Comparison of ENCODE assay signal across 15 cellular contexts in the genomic region with DNA sequence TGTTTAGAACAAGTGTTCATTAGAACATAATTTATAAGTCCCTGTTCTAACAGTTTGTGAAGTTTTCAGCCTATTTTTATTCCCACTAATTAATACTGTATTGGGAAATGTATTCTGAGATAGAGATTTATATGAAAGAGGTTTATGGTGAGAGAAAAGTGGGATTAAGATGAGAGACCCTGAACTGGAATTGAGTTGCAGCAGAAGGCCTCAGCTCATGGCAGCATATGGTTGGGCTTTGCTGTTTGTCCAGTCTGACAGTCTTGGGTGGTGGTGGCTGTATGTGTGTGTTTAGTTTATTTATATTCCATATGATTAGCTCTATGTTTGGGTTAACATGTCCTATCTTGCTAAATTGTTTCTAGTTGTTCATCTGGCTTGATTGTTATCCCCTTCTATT.
DNase-seq lines count a peak whose midpoint lies in the region; ATAC-seq and TF ChIP-seq lines count a peak whose summit lies in the region.
"Had no signal": no experiment of that assay in that cellular context is flagged by ENCODE, and none has a peak within 500 bp of the region (broad histone marks: within the 10 kb centered on the region; RNA-seq: fewer than 3 reads in every experiment).

No MANE protein-coding gene starts in this region.

- CTCF ChIA-PET in HEK293T (lab: Yijun Ruan, JAX), result no interaction called here

- H3K27ac ChIP-seq in WERI-Rb-1, result no peak overlapping the region

- ATAC-seq in HG03432 (IDR thresholded peaks at IDR 0.05; ENCODE audit: unreplicated experiment), result no peak
- ATAC-seq: SK-N-SH treated with all-trans-retinoic acid at 6 μM for 48 hours had no signal

- no peaks in the 10 kb centered on the region for H3K9me3 ChIP-seq in WERI-Rb-1 (ENCODE audit: severe bottlenecking)

- POLR2A ChIA-PET in HEK293T (lab: Yijun Ruan, JAX), result interaction anchor here (0.6 kb wide), 1 partner anchor 181 kb away, joined by 3 read pairs; no protein-coding TSS in a partner anchor

- H3K4me3 ChIP-seq in WERI-Rb-1 (ENCODE audit: low read depth, low read length), result no peak overlapping the region

- no peaks in the 10 kb centered on the region for H3K27me3 ChIP-seq in WERI-Rb-1 (ENCODE audit: insufficient read depth, low read depth, severe bottlenecking)

- peak; percentile 39 for DNase-seq in DMS153 (lab: John Stamatoyannopoulos, UW)
- DNase-seq in HEK293T (ENCODE audit: extremely low spot score), result peak; percentile 73
- peak; percentile 24 for DNase-seq in NCI-H345 treated with DMSO at 0.1 percent for 48 hours (lab: John Stamatoyannopoulos, UW; ENCODE audit: unreplicated experiment)
- peak; percentile 51 for DNase-seq in WERI-Rb-1
- no peak for DNase-seq in KG1 (lab: John Stamatoyannopoulos, UW)
- DNase-seq in SW480 (ENCODE audit: low spot score), result no peak
- no peak for DNase-seq in hippocampal formation (lab: John Stamatoyannopoulos, UW)
- DNase-seq: CD4-positive, alpha-beta T cell; GDM1; HCEC 1CT; Kasumi-1; NCI-H2029 treated with DMSO at 0.1 percent for 48 hours; Right ventricle myocardium superior had no signal

- no peaks in the 10 kb centered on the region for H3K36me3 ChIP-seq in WERI-Rb-1

- TF ChIP-seq CTCF in WERI-Rb-1 (IDR thresholded peaks at IDR 0.05; ENCODE audit: low read depth, low read length), result no peak

TF ChIP-seq in HEK293T, 16 proteins besides CTCF, POLR2A, EP300 and RAD21:
- TF ChIP-seq, protein P1, sequence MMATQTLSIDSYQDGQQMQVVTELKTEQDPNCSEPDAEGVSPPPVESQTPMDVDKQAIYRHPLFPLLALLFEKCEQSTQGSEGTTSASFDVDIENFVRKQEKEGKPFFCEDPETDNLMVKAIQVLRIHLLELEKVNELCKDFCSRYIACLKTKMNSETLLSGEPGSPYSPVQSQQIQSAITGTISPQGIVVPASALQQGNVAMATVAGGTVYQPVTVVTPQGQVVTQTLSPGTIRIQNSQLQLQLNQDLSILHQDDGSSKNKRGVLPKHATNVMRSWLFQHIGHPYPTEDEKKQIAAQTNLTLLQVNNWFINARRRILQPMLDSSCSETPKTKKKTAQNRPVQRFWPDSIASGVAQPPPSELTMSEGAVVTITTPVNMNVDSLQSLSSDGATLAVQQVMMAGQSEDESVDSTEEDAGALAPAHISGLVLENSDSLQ (IDR thresholded peaks at IDR 0.05), result peak; percentile 63
- TF ChIP-seq TARDBP (IDR thresholded peaks at IDR 0.05) (no peak), ZNF384 (IDR thresholded peaks at IDR 0.05) (no peak), SP1 (IDR thresholded peaks at IDR 0.05) (no peak), FOXM1 (IDR thresholded peaks at IDR 0.05; ENCODE audit: borderline replicate concordance) (no peak), ELF4 (IDR thresholded peaks at IDR 0.05) (no peak), ARNT (IDR thresholded peaks at IDR 0.05) (no peak), L3MBTL2 (conservative IDR thresholded peaks at IDR 0.05) (peak; percentile 53), FOXA1 (IDR thresholded peaks at IDR 0.05) (no peak), SUZ12 (IDR thresholded peaks at IDR 0.05) (no peak), BHLHE40 (IDR thresholded peaks at IDR 0.05; ENCODE audit: borderline replicate concordance) (no peak), LEF1 (IDR thresholded peaks at IDR 0.05; ENCODE audit: borderline replicate concordance) (no peak), FOXK2 (IDR thresholded peaks at IDR 0.05) (no peak), NFRKB (IDR thresholded peaks at IDR 0.05) (no peak), HDGF (IDR thresholded peaks at IDR 0.05; ENCODE audit: borderline replicate concordance) (no peak), CTBP1 (IDR thresholded peaks at IDR 0.05; ENCODE audit: borderline replicate concordance) (no peak)

Comparison
In these comparisons a context has a peak if more than half of its experiments do, and no peak if none do; other contexts are left out.
1. DNase-seq: peak in DMS153 (single experiment), HEK293T (single experiment), NCI-H345 treated with DMSO at 0.1 percent for 48 hours (single experiment) and WERI-Rb-1 (single experiment); none in KG1 (single experiment), SW480 (single experiment) and hippocampal formation (0 of 2).